1 cellular context compared by ENCODE assay signal in the genomic region with DNA sequence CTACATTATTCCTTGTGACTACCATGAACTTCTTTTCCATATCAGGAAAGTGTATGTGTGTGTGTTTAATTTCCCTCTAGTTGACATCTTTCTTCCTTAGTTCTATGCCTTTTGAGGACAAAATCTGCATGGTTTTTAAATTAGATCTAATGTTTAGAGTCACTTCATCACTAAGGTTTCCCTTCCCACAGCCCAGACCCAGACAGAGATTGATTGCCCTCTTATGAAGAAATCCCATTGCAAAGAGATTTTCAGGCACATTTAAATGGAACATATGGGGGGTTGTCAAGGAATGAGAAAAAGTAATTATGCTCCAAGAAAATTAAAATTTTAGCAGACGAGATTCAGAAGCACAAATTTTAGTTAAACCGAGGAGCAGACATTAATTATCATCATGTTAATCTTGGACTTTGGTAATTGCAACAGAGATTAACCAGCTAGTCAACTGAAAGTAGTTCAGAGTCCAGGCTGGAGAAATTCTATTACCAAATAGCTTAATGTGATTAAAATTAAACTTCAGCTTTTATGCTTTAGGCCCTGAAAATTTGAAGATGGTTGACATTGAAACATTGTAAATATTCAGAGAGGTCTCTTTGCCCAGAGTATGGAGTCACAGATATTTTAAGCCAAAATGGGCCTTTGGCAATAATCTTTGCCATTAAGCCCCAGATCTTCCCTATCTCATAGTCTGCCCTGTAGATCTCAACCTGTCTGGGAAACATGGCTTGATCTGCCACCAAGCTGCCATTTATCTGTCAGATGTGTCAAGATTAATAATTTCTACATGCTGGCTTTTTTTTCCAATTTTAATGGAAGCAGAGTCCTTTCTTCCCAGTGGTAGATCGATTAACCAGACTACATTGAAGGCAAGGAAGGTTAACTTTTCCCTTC.
TF ChIP-seq lines count a peak whose summit lies in the region.

No MANE protein-coding gene starts in this region.

TF ChIP-seq in SK-N-SH treated with all-trans-retinoic acid at 6 μM for 48 hours, 23 proteins besides CTCF, POLR2A, EP300 and RAD21 (continued from another document):
- TF ChIP-seq, protein P1, sequence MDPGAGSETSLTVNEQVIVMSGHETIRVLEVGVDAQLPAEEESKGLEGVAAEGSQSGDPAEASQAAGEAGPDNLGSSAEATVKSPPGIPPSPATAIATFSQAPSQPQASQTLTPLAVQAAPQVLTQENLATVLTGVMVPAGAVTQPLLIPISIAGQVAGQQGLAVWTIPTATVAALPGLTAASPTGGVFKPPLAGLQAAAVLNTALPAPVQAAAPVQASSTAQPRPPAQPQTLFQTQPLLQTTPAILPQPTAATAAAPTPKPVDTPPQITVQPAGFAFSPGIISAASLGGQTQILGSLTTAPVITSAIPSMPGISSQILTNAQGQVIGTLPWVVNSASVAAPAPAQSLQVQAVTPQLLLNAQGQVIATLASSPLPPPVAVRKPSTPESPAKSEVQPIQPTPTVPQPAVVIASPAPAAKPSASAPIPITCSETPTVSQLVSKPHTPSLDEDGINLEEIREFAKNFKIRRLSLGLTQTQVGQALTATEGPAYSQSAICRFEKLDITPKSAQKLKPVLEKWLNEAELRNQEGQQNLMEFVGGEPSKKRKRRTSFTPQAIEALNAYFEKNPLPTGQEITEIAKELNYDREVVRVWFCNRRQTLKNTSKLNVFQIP (CRISPR knock-in tag; IDR thresholded peaks at IDR 0.05; ENCODE audit: borderline replicate concordance, low read depth), result no peak
- TF ChIP-seq BACH2 (CRISPR knock-in tag; IDR thresholded peaks at IDR 0.05; ENCODE audit: borderline replicate concordance), result no peak
